1 cellular context compared by ENCODE assay signal in the genomic region with DNA sequence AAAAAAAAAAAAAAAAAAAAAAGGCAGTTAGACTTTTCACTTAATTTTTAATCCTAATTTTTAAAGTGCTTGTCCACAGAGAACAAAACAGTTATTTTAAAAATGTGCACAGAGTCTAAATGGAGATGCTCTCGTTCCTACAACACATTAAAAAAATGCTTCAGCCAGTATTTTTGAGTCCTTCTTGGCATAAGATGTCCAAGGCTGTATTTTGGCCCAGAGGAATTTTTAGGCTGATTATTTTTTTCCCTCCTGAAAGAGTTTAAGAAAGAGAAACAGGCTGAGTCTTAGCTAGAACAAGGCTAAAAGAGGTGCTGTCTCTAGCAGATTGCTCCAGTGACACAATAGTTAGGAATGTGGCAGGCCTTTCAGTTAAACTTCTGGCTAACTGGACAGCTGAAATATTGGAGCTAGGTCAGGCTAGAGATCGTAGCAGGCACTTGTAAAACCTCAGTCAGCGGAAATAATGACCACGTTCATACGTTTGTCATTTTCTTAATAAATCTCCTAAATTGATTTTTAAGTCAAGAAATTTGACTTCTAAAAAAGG.
TF ChIP-seq lines count a peak whose summit lies in the region.

No MANE protein-coding gene starts in this region.

TF ChIP-seq in H1, 55 proteins besides CTCF, POLR2A, EP300 and RAD21:
- TF ChIP-seq JUND (IDR thresholded peaks at IDR 0.05; ENCODE audit: low read length) = peak; percentile 21; the same call in 1 of the 2 replicates
- TF ChIP-seq CEBPB (IDR thresholded peaks at IDR 0.05; ENCODE audit: low read depth, low read length) = peak; percentile 31; the same call in 1 of the 2 replicates
- no peak for TF ChIP-seq SP1 (IDR thresholded peaks at IDR 0.05; ENCODE audit: low read depth, low read length)
